24 cellular contexts compared by ENCODE assay signal in genomic region chr14:71426001-71426400, GRCh38.
"Had no signal": no experiment of that assay in that cellular context is flagged by ENCODE, and none has a peak within 500 bp of the region (broad histone marks: within the 10 kb centered on the region; RNA-seq: fewer than 3 reads in every experiment).

No MANE protein-coding gene starts in this region.

- H3K9ac ChIP-seq: neural progenitor cell, parathyroid adenoma had no signal

- H3K27me3 ChIP-seq: hepatocyte, neural progenitor cell, neutrophil, right atrium auricular region, right lobe of liver, suprapubic skin, tibial artery, upper lobe of right lung had no signal

- H3K4me2 ChIP-seq: hepatocyte, neural progenitor cell had no signal

- H3K36me3 ChIP-seq: left ventricle myocardium inferior, neutrophil, right atrium auricular region, right lobe of liver, thoracic aorta, upper lobe of right lung had no signal

- H2AFZ ChIP-seq: hepatocyte, neural progenitor cell, parathyroid adenoma had no signal

- H3K27ac ChIP-seq: hepatocyte, left ventricle myocardium inferior, neural progenitor cell, parathyroid adenoma, right atrium auricular region, right lobe of liver, suprapubic skin, thoracic aorta, tibial artery, upper lobe of right lung had no signal

- H3K4me3 ChIP-seq: hepatocyte, left ventricle myocardium inferior, lung, neural progenitor cell, right atrium auricular region, right lobe of liver, suprapubic skin, thoracic aorta, tibial artery, upper lobe of right lung had no signal

- H3K9me3 ChIP-seq: neutrophil, right lobe of liver had no signal

- H3K4me1 ChIP-seq: left ventricle myocardium inferior, parathyroid adenoma, right atrium auricular region, right lobe of liver, suprapubic skin, tibial artery, upper lobe of right lung had no signal

- DNase-seq: islet precursor cell; left ventricle myocardium inferior; mesendoderm; naive B cell; natural killer cell; nephron progenitor cell; occipital lobe; right lobe of liver; stimulated activated CD4-positive, alpha-beta T cell treated with anti-CD3 and anti-CD28 coated beads, Interleukin-12 subunit alpha, Interleukin-12 subunit beta, amount 100 ng/mL, for 4 hours; stimulated activated CD4-positive, alpha-beta T cell treated with anti-CD3 and anti-CD28 coated beads, Interleukin-15, amount 100 ng/mL, for 24 hours; stimulated activated CD4-positive, alpha-beta T cell treated with anti-CD3 and anti-CD28 coated beads, Interleukin-2, amount 100 ng/mL, for 24 hours; stimulated activated CD4-positive, alpha-beta T cell treated with anti-CD3 and anti-CD28 coated beads, Interleukin-4, amount 100 ng/mL, for 1 hour; stimulated activated naive B cell treated with anti-CD40 and anti-IgM and Interleukin-4, amounts not matched to agents 10 μg/mL and 1 μg/mL and 100 μg/mL, for 72 hours; tibial artery; trophoblast cell; upper lobe of right lung had no signal
